ENCODE assay signal across 8 cellular contexts in genomic region chr1:27296773-27297214, GRCh38. TPM values are rescaled to one million over a fixed set of nuclear protein-coding genes. Genes with fewer than 3 reads are reported as not detected.
DNase-seq lines count a peak whose midpoint lies in the region; ATAC-seq and TF ChIP-seq lines count a peak whose summit lies in the region.

No MANE protein-coding gene starts in this region.

- no peak overlapping the region for H2BK120ac ChIP-seq in neuronal stem cell (ENCODE audit: low read depth, low read length)

- H4K91ac ChIP-seq in neuronal stem cell (ENCODE audit: low read depth, low read length, poor library complexity): no peak overlapping the region

- no peak overlapping the region for H4K8ac ChIP-seq in neuronal stem cell (ENCODE audit: low read depth, low read length)

- peak overlapping the region; percentile 31; the same call in 1 of the 2 replicates for H2AFZ ChIP-seq in GM23248
- H2AFZ ChIP-seq in neuronal stem cell (ENCODE audit: low read length): no peak overlapping the region

- H3K9me3 Mint-ChIP-seq in activated T-helper 2 cell treated with anti-CD3 and anti-CD28 coated beads, Interferon-gamma antibody, Interleukin-2, Interleukin-4, amounts not matched to agents 10 μg/mL and 5 μg/mL and 100 μg/mL, durations not matched to agents 14 hours and 24 hours and 36 hours: no peaks in the 10 kb centered on the region

- peak; percentile 73 for TF ChIP-seq CTCF in AG09309 (IDR thresholded peaks at IDR 0.05; ENCODE audit: control insufficient read depth, insufficient read depth, low read depth, low read length, missing control alignments)
- peak; percentile 71 for TF ChIP-seq CTCF in fibroblast of villous mesenchyme (IDR thresholded peaks at IDR 0.05; ENCODE audit: insufficient read depth, low read depth, low read length)
- peak in 5 of 7 experiments; percentile 33 to 75 (median 73) for TF ChIP-seq CTCF in stomach (IDR thresholded peaks at IDR 0.05)

- no peak overlapping the region for H2BK15ac ChIP-seq in neuronal stem cell (ENCODE audit: low read length)

- H3K4me1 ChIP-seq in GM23248 (ENCODE audit: insufficient read depth): peaks cover 27% of the 10 kb centered on the region
- H3K4me1 ChIP-seq in neuronal stem cell (ENCODE audit: control insufficient read depth in 2 of 2, insufficient read depth in 1 of 2, low read depth in 1 of 2, low read length in 2 of 2): peaks cover 27 to 29% of the 10 kb centered on the region in 2 donors
- H3K4me1 ChIP-seq in stomach: peaks cover 15 to 51% (median 31%) of the 10 kb centered on the region in 4 donors

- H4K20me1 ChIP-seq in GM23248 (ENCODE audit: insufficient read depth): no peaks in the 10 kb centered on the region

- WGBS in GM23248 (ENCODE audit: low coverage in 1 of 2, low lambda C conversion rate in 2 of 2, missing lambda C conversion rate in 2 of 2), 2 experiments: 31 to 43% methylated on average over 9 to 10 of the region's 10 CpGs
- WGBS in neuronal stem cell (ENCODE audit: extremely low coverage in 2 of 2, insufficient read length in 2 of 2, insufficient replicate concordance in 1 of 2), 2 donors: no CpG with 5 or more reads among the region's 10 CpGs
- 25 to 39% (median 37%) methylated on average over 8 to 10 of the region's 10 CpGs for WGBS in stomach, 5 donors

- H3K4me2 ChIP-seq in GM23248 (ENCODE audit: unreplicated experiment) (no peak overlapping the region), neuronal stem cell (ENCODE audit: insufficient read depth, low read length, poor library complexity, severe bottlenecking) (no peak overlapping the region)

- in situ Hi-C loops in GM23248 (cut with MboI): no loop called here

- no peak overlapping the region for H2BK5ac ChIP-seq in neuronal stem cell (ENCODE audit: low read length)

- no peak overlapping the region for H3K4me3 Mint-ChIP-seq in activated T-helper 2 cell treated with anti-CD3 and anti-CD28 coated beads, Interferon-gamma antibody, Interleukin-2, Interleukin-4, amounts not matched to agents 10 μg/mL and 5 μg/mL and 100 μg/mL, durations not matched to agents 14 hours and 24 hours and 36 hours (ENCODE audit: low read depth)

- H3K4ac ChIP-seq in neuronal stem cell (ENCODE audit: low read length): no peak overlapping the region

- peak overlapping the region; percentile 2 for H2AK5ac ChIP-seq in neuronal stem cell (ENCODE audit: low read depth, low read length)

- H3K27me3 Mint-ChIP-seq in activated T-helper 2 cell treated with anti-CD3 and anti-CD28 coated beads, Interferon-gamma antibody, Interleukin-2, Interleukin-4, amounts not matched to agents 10 μg/mL and 5 μg/mL and 100 μg/mL, durations not matched to agents 14 hours and 24 hours and 36 hours (ENCODE audit: low read depth): no peaks in the 10 kb centered on the region

- H3K14ac ChIP-seq in neuronal stem cell (ENCODE audit: low read length): no peak overlapping the region

- H3K79me1 ChIP-seq in neuronal stem cell (ENCODE audit: low read depth, low read length): no peaks in the 10 kb centered on the region

- no peaks in the 10 kb centered on the region for H3K27me3 ChIP-seq in GM23248 (replicated peaks; ENCODE audit: insufficient read depth)
- no peaks in the 10 kb centered on the region for H3K27me3 ChIP-seq in neuronal stem cell (ENCODE audit: control insufficient read depth in 3 of 3, insufficient read depth in 3 of 3, low read depth in 1 of 3, low read length in 3 of 3)
- H3K27me3 ChIP-seq in stomach: no peaks in the 10 kb centered on the region

- H3K23ac ChIP-seq in neuronal stem cell (ENCODE audit: low read depth, low read length, poor library complexity): no peak overlapping the region

- peaks cover 3% of the 10 kb centered on the region for H3K4me1 Mint-ChIP-seq in activated T-helper 2 cell treated with anti-CD3 and anti-CD28 coated beads, Interferon-gamma antibody, Interleukin-2, Interleukin-4, amounts not matched to agents 10 μg/mL and 5 μg/mL and 100 μg/mL, durations not matched to agents 14 hours and 24 hours and 36 hours (ENCODE audit: low read depth)

- H3K9ac ChIP-seq in GM23248: no peak overlapping the region
- no peak overlapping the region for H3K9ac ChIP-seq in neuronal stem cell (ENCODE audit: low read depth, low read length, poor library complexity)

- H2BK12ac ChIP-seq in neuronal stem cell (ENCODE audit: low read length): no peak overlapping the region

- no peak for ATAC-seq in HG02798 (IDR thresholded peaks at IDR 0.05; ENCODE audit: poor library complexity, unreplicated experiment)

- TF ChIP-seq EP300 in stomach (IDR thresholded peaks at IDR 0.05): no peak

- H3K36me3 Mint-ChIP-seq in activated T-helper 2 cell treated with anti-CD3 and anti-CD28 coated beads, Interferon-gamma antibody, Interleukin-2, Interleukin-4, amounts not matched to agents 10 μg/mL and 5 μg/mL and 100 μg/mL, durations not matched to agents 14 hours and 24 hours and 36 hours (ENCODE audit: low read depth): peaks cover 14% of the 10 kb centered on the region

- no peak overlapping the region for H3K18ac ChIP-seq in neuronal stem cell (ENCODE audit: low read length)

- H3K4me3 ChIP-seq in AG09309 (ENCODE audit: control insufficient read depth, low read depth, low read length) (no peak overlapping the region), GM23248 (no peak overlapping the region), fibroblast of villous mesenchyme (ENCODE audit: low read depth, low read length) (no peak overlapping the region), neuronal stem cell (ENCODE audit: low read length in 2 of 2) (no peak overlapping the region), stomach (no peak overlapping the region)

- H3K36me3 ChIP-seq in GM23248 (ENCODE audit: low read depth) (peaks cover 10% of the 10 kb centered on the region; the same call in 1 of the 2 replicates), neuronal stem cell (replicated peaks in 1 of 2; ENCODE audit: control insufficient read depth in 2 of 2, insufficient read depth in 2 of 2, low read length in 2 of 2) (peaks cover 28 to 48% of the 10 kb centered on the region in 2 donors), stomach (peaks cover 60 to 96% (median 93%) of the 10 kb centered on the region in 4 donors)

- TF ChIP-seq POLR2A in stomach (IDR thresholded peaks at IDR 0.05): no peak

- no peaks in the 10 kb centered on the region for H3K79me2 ChIP-seq in GM23248 (ENCODE audit: insufficient read depth)

- no peak overlapping the region for H3K27ac Mint-ChIP-seq in activated T-helper 2 cell treated with anti-CD3 and anti-CD28 coated beads, Interferon-gamma antibody, Interleukin-2, Interleukin-4, amounts not matched to agents 10 μg/mL and 5 μg/mL and 100 μg/mL, durations not matched to agents 14 hours and 24 hours and 36 hours

- H3K9me3 ChIP-seq in GM23248 (ENCODE audit: low read depth) (no peaks in the 10 kb centered on the region), neuronal stem cell (replicated peaks in 1 of 2; ENCODE audit: control insufficient read depth in 2 of 2, insufficient read depth in 1 of 2, low read depth in 1 of 2, low read length in 2 of 2) (peaks cover 0 to 2% of the 10 kb centered on the region in 2 donors), stomach (no peaks in the 10 kb centered on the region)

- intact Hi-C loops in activated T-helper 2 cell treated with anti-CD3 and anti-CD28 coated beads, Interferon-gamma antibody, Interleukin-2, Interleukin-4, amounts not matched to agents 10 μg/mL and 5 μg/mL and 100 μg/mL, durations not matched to agents 14 hours and 24 hours and 36 hours (cut with micrococcal nuclease): no loop called here
- intact Hi-C loops in stomach (cut with DNase I; ENCODE audit: low total_unique reads): no loop called here

- H3F3A ChIP-seq in GM23248 (ENCODE audit: insufficient read depth): peaks cover 17% of the 10 kb centered on the region

- H3K27ac ChIP-seq in GM23248 (no peak overlapping the region), neuronal stem cell (replicated peaks; ENCODE audit: low read length) (no peak overlapping the region), stomach (peak overlapping the region in 2 of 5 donors; percentile 85 to 90)

- H3K9me2 ChIP-seq in GM23248 (ENCODE audit: insufficient read depth): no peaks in the 10 kb centered on the region

- no peak for DNase-seq in AG09309 (ENCODE audit: low read depth)
- DNase-seq in GM23248: peak; percentile 76
- DNase-seq in RKO (ENCODE audit: low spot score): peak; percentile 63
- peak; percentile 49 for DNase-seq in activated T-helper 2 cell treated with anti-CD3 and anti-CD28 coated beads, Interferon-gamma antibody, Interleukin-2, Interleukin-4, amounts not matched to agents 10 μg/mL and 5 μg/mL and 100 μg/mL, durations not matched to agents 14 hours and 24 hours and 36 hours (ENCODE audit: low spot score)
- DNase-seq in fibroblast of villous mesenchyme (ENCODE audit: low read depth): peak; percentile 61
- peak; percentile 61 for DNase-seq in neuronal stem cell (ENCODE audit: low spot score)
- DNase-seq in stomach: peak; percentile 70

RNA-seq across cellular contexts. Expression of gene TMEM222, which starts 25.2 kb away (rescaled TPM):
- 46.7 and 53.0 TPM in 2 replicates for total RNA-seq in GM23248 (2014; rRNA removed; shearing (Covaris generic))
- 57.8 and 59.0 TPM in 2 replicates for polyA plus RNA-seq in GM23248 (2016; fragmentation: Nextera tagmentation; extraction: Ambion mirVana)
- 32.1 and 35.7 TPM in 2 replicates for total RNA-seq in activated T-helper 2 cell treated with anti-CD3 and anti-CD28 coated beads, Interferon-gamma antibody, Interleukin-2, Interleukin-4, amounts not matched to agents 10 μg/mL and 5 μg/mL and 100 μg/mL, durations not matched to agents 14 hours and 24 hours and 36 hours
- total RNA-seq in fibroblast of villous mesenchyme: 17.3 and 23.5 TPM in 2 replicates
- 23.9 TPM for polyA plus RNA-seq in neuronal stem cell (2013, experiment 1 of 2)
- 22.3 TPM for polyA plus RNA-seq in neuronal stem cell (2013, experiment 2 of 2)
- 10 to 100 TPM in 3 of 5 donors, 1 to 10 TPM in 2; 1.8 to 18.8 (median 16.5) TPM for total RNA-seq in stomach
- polyA plus RNA-seq in stomach: 10 to 100 TPM; 28.5 to 39.9 (median 38.6) TPM

RNA-seq across cellular contexts. Expression of gene SYTL1, which starts 45.0 kb away (rescaled TPM):
- total RNA-seq in GM23248 (2014; rRNA removed; shearing (Covaris generic)): not detected in 2 replicates
- polyA plus RNA-seq in GM23248 (2016; fragmentation: Nextera tagmentation; extraction: Ambion mirVana) (not detected in 2 replicates), stomach (100 to 1,000 TPM in 2 of 3 donors, 10 to 100 TPM in 1; 78.5 to 222 (median 137) TPM)
- total RNA-seq in activated T-helper 2 cell treated with anti-CD3 and anti-CD28 coated beads, Interferon-gamma antibody, Interleukin-2, Interleukin-4, amounts not matched to agents 10 μg/mL and 5 μg/mL and 100 μg/mL, durations not matched to agents 14 hours and 24 hours and 36 hours: 20.0 and 25.7 TPM in 2 replicates
- total RNA-seq in fibroblast of villous mesenchyme (under 0.01 and 0.32 TPM in 2 replicates), stomach (10 to 100 TPM; 15.6 to 65.1 (median 23.2) TPM)
- 8.5 TPM for polyA plus RNA-seq in neuronal stem cell (2013, experiment 1 of 2)
- 8.0 TPM for polyA plus RNA-seq in neuronal stem cell (2013, experiment 2 of 2)

Comparison
In these comparisons a context has a peak if more than half of its experiments do, and no peak if none do; other contexts are left out.
1. RNA of gene SYTL1, which starts 45.0 kb away (total RNA-seq): 20.0 to 25.7 TPM in activated T-helper 2 cell treated with anti-CD3 and anti-CD28 coated beads, Interferon-gamma antibody, Interleukin-2, Interleukin-4, amounts not matched to agents 10 μg/mL and 5 μg/mL and 100 μg/mL, durations not matched to agents 14 hours and 24 hours and 36 hours and 15.6 to 65.1 TPM in stomach; not detected in GM23248 and under 0.01 to 0.32 TPM in fibroblast of villous mesenchyme; every median in the first group is over 10 times any median in the second.
2. Peak in every context shown above with its lines, with median percentiles within 50 percentile points of each other: CTCF ChIP-seq.